9 cellular contexts compared by ENCODE assay signal in the genomic region with DNA sequence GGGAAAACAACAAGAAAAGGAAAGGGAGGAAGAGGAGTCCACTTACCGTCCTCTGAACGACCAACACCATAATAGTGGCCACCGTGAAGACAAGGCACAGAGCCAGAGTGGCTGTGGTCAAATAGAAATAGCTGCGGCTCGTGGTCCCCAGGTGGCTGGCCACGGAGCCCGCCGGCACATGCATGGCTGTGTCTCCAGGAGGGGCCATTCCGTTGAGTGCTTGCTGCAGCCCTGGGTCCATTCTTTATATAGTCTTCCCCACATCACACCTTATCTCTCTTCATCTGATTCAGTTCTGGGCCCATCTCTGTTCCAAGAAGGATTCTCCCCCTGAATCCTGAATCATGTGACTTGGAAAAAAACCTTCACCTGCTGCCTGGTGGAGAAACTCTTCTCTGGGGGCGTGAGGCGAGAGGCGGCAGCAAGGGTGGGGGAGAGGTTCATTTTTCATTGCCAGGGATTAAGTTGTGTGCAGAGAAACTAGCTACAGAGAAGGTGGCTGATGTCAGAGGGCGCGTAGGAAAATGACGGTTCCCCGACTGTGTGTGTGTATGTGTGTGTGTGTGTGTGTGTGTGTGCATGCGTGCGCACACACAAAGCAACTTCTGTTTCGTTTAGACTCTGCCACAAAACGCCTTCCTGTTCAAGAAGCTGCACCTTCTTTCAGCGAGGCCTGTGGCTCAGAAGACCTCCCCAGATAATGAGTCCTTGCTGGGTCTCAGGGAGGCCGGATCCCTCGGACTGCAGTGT.
DNase-seq lines count a peak whose midpoint lies in the region; ATAC-seq lines count a peak whose summit lies in the region.
"Had no signal": no experiment of that assay in that cellular context is flagged by ENCODE, and none has a peak within 500 bp of the region (broad histone marks: within the 10 kb centered on the region; RNA-seq: fewer than 3 reads in every experiment).

A gene with protein sequence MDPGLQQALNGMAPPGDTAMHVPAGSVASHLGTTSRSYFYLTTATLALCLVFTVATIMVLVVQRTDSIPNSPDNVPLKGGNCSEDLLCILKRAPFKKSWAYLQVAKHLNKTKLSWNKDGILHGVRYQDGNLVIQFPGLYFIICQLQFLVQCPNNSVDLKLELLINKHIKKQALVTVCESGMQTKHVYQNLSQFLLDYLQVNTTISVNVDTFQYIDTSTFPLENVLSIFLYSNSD (minus strand): TSS at position 529 of the 750 bp plus-strand sequence. CDS start 288 bp downstream, at position 241.

- H3K27ac Mint-ChIP-seq in dendritic cell treated with granulocyte-macrophage colony-stimulating factor and Interleukin-4, amounts not matched to agents 40 ng/mL and 50 ng/mL, for 4 days = peak within 1 kb of the TSS; percentile 92

- peaks cover 7% of the 10 kb centered on the region for H3K27me3 ChIP-seq in HAP-1 (ENCODE audit: low read depth)
- H3K27me3 ChIP-seq: vagina had no signal

- H3K9me3 Mint-ChIP-seq in dendritic cell treated with granulocyte-macrophage colony-stimulating factor and Interleukin-4, amounts not matched to agents 40 ng/mL and 50 ng/mL, for 4 days = no peaks in the 10 kb centered on the region

- peak; percentile 69 for ATAC-seq in GM19395 (IDR thresholded peaks at IDR 0.05; ENCODE audit: unreplicated experiment)

- H3K36me3 Mint-ChIP-seq in dendritic cell treated with granulocyte-macrophage colony-stimulating factor and Interleukin-4, amounts not matched to agents 40 ng/mL and 50 ng/mL, for 4 days (ENCODE audit: low read depth) = no peaks in the 10 kb centered on the region

- no peaks in the 10 kb centered on the region for H3K36me3 ChIP-seq in HAP-1 (replicated peaks)
- H3K36me3 ChIP-seq: vagina had no signal

- in situ Hi-C loops in HAP-1 (cut with MboI; ENCODE audit: low sequenced_read_pairs) = no loop called here

- H3K27me3 Mint-ChIP-seq in dendritic cell treated with granulocyte-macrophage colony-stimulating factor and Interleukin-4, amounts not matched to agents 40 ng/mL and 50 ng/mL, for 4 days = peaks cover 3% of the 10 kb centered on the region

- peak within 1 kb of the TSS; percentile 79 for H3K4me3 Mint-ChIP-seq in dendritic cell treated with granulocyte-macrophage colony-stimulating factor and Interleukin-4, amounts not matched to agents 40 ng/mL and 50 ng/mL, for 4 days

- intact Hi-C loops in dendritic cell treated with granulocyte-macrophage colony-stimulating factor and Interleukin-4, amounts not matched to agents 40 ng/mL and 50 ng/mL, for 4 days (cut with micrococcal nuclease) = no loop called here

- H3K4me1 Mint-ChIP-seq in dendritic cell treated with granulocyte-macrophage colony-stimulating factor and Interleukin-4, amounts not matched to agents 40 ng/mL and 50 ng/mL, for 4 days (ENCODE audit: low read depth) = peaks cover 38% of the 10 kb centered on the region

- H3K9me3 ChIP-seq in HAP-1 = no peaks in the 10 kb centered on the region
- H3K9me3 ChIP-seq: vagina had no signal

- peak in 3 of 4 experiments; percentile 13 to 30 (median 25) for DNase-seq in activated CD4-positive, CD25-positive, alpha-beta regulatory T cell (lab: John Stamatoyannopoulos, UW)
- DNase-seq in stimulated activated CD4-positive, alpha-beta T cell treated with anti-CD3 and anti-CD28 coated beads, Interleukin-1b, Interleukin-23, amount 100 ng/mL, for 4 hours (ENCODE audit: low read depth in 2 of 2) = peak; percentile 47 to 81
- DNase-seq in HAP-1 (ENCODE audit: low spot score in 2 of 2) (no peak), COLO668 (lab: John Stamatoyannopoulos, UW; ENCODE audit: unreplicated experiment) (no peak), EL (no peak), NCI-H2227 treated with DMSO at 0.1 percent for 48 hours (lab: John Stamatoyannopoulos, UW) (no peak)

- no peak within 1 kb of the TSS for H3K4me3 ChIP-seq in HAP-1

- no peaks in the 10 kb centered on the region for H3K4me1 ChIP-seq in HAP-1
- H3K4me1 ChIP-seq: vagina had no signal

Comparison
In these comparisons a context has a peak if more than half of its experiments do, and no peak if none do; other contexts are left out.
1. DNase-seq: peak in activated CD4-positive, CD25-positive, alpha-beta regulatory T cell (3 of 4) and stimulated activated CD4-positive, alpha-beta T cell treated with anti-CD3 and anti-CD28 coated beads, Interleukin-1b, Interleukin-23, amount 100 ng/mL, for 4 hours (2 of 2); none in HAP-1 (0 of 2), COLO668 (single experiment), EL (single experiment) and NCI-H2227 treated with DMSO at 0.1 percent for 48 hours (single experiment).